ENCODE assay signal across 21 cellular contexts in genomic region chr15:85539491-85539890, GRCh38.
A peak's percentile ranks its signal among the peaks of the same experiment; 100 is the strongest.
DNase-seq lines count a peak whose midpoint lies in the region; ATAC-seq and TF ChIP-seq lines count a peak whose summit lies in the region.
"Had no signal": no experiment of that assay in that cellular context is flagged by ENCODE, and none has a peak within 500 bp of the region (broad histone marks: within the 10 kb centered on the region; RNA-seq: fewer than 3 reads in every experiment).

No MANE protein-coding gene starts in this region.

- H3K27me3 ChIP-seq in BLaER1 (no peaks in the 10 kb centered on the region), Caco-2 (replicated peaks; ENCODE audit: control insufficient read depth, insufficient read depth, low read length) (no peaks in the 10 kb centered on the region)
- no peaks in the 10 kb centered on the region for H3K27me3 ChIP-seq in CD4-positive, CD25-positive, alpha-beta regulatory T cell (ENCODE audit: control insufficient read depth, insufficient read depth, low read length)
- H3K27me3 ChIP-seq: Peyer's patch had no signal

- no peaks in the 10 kb centered on the region for H3K36me3 ChIP-seq in BLaER1
- H3K36me3 ChIP-seq in CD4-positive, CD25-positive, alpha-beta regulatory T cell (ENCODE audit: control insufficient read depth, insufficient read depth, low read length): peaks cover 19% of the 10 kb centered on the region
- peaks cover 48% of the 10 kb centered on the region for H3K36me3 ChIP-seq in OCI-LY7 (ENCODE audit: insufficient read depth, low read length)
- H3K36me3 ChIP-seq in Caco-2 (ENCODE audit: control insufficient read depth, insufficient read depth, low read length): no peaks in the 10 kb centered on the region
- H3K36me3 ChIP-seq: Peyer's patch had no signal

- H3K9me2 ChIP-seq in OCI-LY7 (ENCODE audit: insufficient read depth, low read length): no peaks in the 10 kb centered on the region

- H3K27ac ChIP-seq in BLaER1 (no peak overlapping the region), OCI-LY7 (ENCODE audit: low read depth, low read length, poor library complexity, severe bottlenecking) (peak overlapping the region; percentile 10)
- no peak overlapping the region for H3K27ac ChIP-seq in CD4-positive, CD25-positive, alpha-beta regulatory T cell (ENCODE audit: insufficient read depth, low read length, poor library complexity, severe bottlenecking)
- H3K27ac ChIP-seq: C4-2B, Peyer's patch had no signal

- H3K9me3 Mint-ChIP-seq in CD4-positive, CD25-positive, alpha-beta regulatory T cell: no peaks in the 10 kb centered on the region
- H3K9me3 Mint-ChIP-seq in Caco-2 (ENCODE audit: unreplicated experiment): no peaks in the 10 kb centered on the region
- H3K9me3 Mint-ChIP-seq: HFFc6; T-helper 1 cell treated with Interleukin-12 subunit alpha and Interleukin-12 subunit beta and Interleukin-4 antibody, amounts not matched to agents 30 μg/mL and 1 μg/mL, for 36 hours had no signal

- ATAC-seq in CD4-positive, CD25-positive, alpha-beta regulatory T cell (ENCODE audit: low read depth in 2 of 2): no peak
- ATAC-seq in left colon: peak; percentile 25
- no peak for ATAC-seq in HG03196 (IDR thresholded peaks at IDR 0.05; ENCODE audit: unreplicated experiment)
- no peak for ATAC-seq in GM18520 (IDR thresholded peaks at IDR 0.05; ENCODE audit: unreplicated experiment)
- ATAC-seq: SK-N-SH treated with all-trans-retinoic acid at 6 μM for 48 hours had no signal

- H3K27ac Mint-ChIP-seq in CD4-positive, CD25-positive, alpha-beta regulatory T cell: peak overlapping the region; percentile 27 to 91 (median 71)
- no peak overlapping the region for H3K27ac Mint-ChIP-seq in Caco-2 (ENCODE audit: unreplicated experiment)
- H3K27ac Mint-ChIP-seq: HFFc6; T-helper 1 cell treated with Interleukin-12 subunit alpha and Interleukin-12 subunit beta and Interleukin-4 antibody, amounts not matched to agents 30 μg/mL and 1 μg/mL, for 36 hours had no signal

- H4K20me1 ChIP-seq in BLaER1 (no peaks in the 10 kb centered on the region), OCI-LY7 (ENCODE audit: insufficient read depth, low read length) (peaks cover 19% of the 10 kb centered on the region; the same call in 1 of the 2 replicates)

- H3K9ac ChIP-seq in BLaER1: no peak overlapping the region

- no peak overlapping the region for H3K4me3 Mint-ChIP-seq in CD4-positive, CD25-positive, alpha-beta regulatory T cell
- no peak overlapping the region for H3K4me3 Mint-ChIP-seq in Caco-2 (ENCODE audit: unreplicated experiment)
- H3K4me3 Mint-ChIP-seq: HFFc6; T-helper 1 cell treated with Interleukin-12 subunit alpha and Interleukin-12 subunit beta and Interleukin-4 antibody, amounts not matched to agents 30 μg/mL and 1 μg/mL, for 36 hours had no signal

- CTCF ChIA-PET in OCI-LY7 (lab: Charles Lee; ENCODE audit: unreplicated experiment): no interaction called here
- CTCF ChIA-PET in Caco-2 (lab: Charles Lee): no interaction called here

- H3K4me1 Mint-ChIP-seq in CD4-positive, CD25-positive, alpha-beta regulatory T cell: peaks cover 40 to 76% (median 52%) of the 10 kb centered on the region in 4 donors
- H3K4me1 Mint-ChIP-seq in Caco-2 (ENCODE audit: low read depth, unreplicated experiment): peaks cover 26% of the 10 kb centered on the region

- H3K9me3 ChIP-seq in BLaER1 (no peaks in the 10 kb centered on the region), OCI-LY7 (ENCODE audit: low read length) (no peaks in the 10 kb centered on the region), Caco-2 (no peaks in the 10 kb centered on the region)
- no peaks in the 10 kb centered on the region for H3K9me3 ChIP-seq in CD4-positive, CD25-positive, alpha-beta regulatory T cell (ENCODE audit: control insufficient read depth in 2 of 2, low read length in 2 of 2)
- H3K9me3 ChIP-seq: Peyer's patch had no signal

- no peaks in the 10 kb centered on the region for H3K27me3 Mint-ChIP-seq in CD4-positive, CD25-positive, alpha-beta regulatory T cell
- H3K27me3 Mint-ChIP-seq in Caco-2 (ENCODE audit: insufficient read depth, unreplicated experiment): no peaks in the 10 kb centered on the region

- H3K4me1 ChIP-seq in BLaER1: peaks cover 93% of the 10 kb centered on the region
- peaks cover 15% of the 10 kb centered on the region for H3K4me1 ChIP-seq in CD4-positive, CD25-positive, alpha-beta regulatory T cell (ENCODE audit: control insufficient read depth, insufficient read depth, low read length, poor library complexity, severe bottlenecking)
- peaks cover 49% of the 10 kb centered on the region for H3K4me1 ChIP-seq in OCI-LY7 (ENCODE audit: insufficient read depth, low read length, poor library complexity, severe bottlenecking)
- H3K4me1 ChIP-seq in Caco-2: no peaks in the 10 kb centered on the region; the same call in none of the 2 replicates

- intact Hi-C loops in OCI-LY7 (cut with micrococcal nuclease; ENCODE audit: unreplicated experiment): no loop called here
- intact Hi-C loops in left colon (cut with DNase I, micrococcal nuclease): no loop called here
- intact Hi-C loops in Caco-2 (cut with micrococcal nuclease; ENCODE audit: unreplicated experiment): no loop called here

- BruUV-seq in OCI-LY7 (replicated peaks; lab: Mats Ljungman, UMichigan) (no TSS peak), Caco-2 (replicated peaks; lab: Mats Ljungman, UMichigan) (no TSS peak)

- POLR2A ChIA-PET in OCI-LY7 (lab: Charles Lee): interaction anchor here (0.6 to 1.0 kb wide), 3 partner anchors 11 to 161 kb away, joined by 3 read pairs; no protein-coding TSS in a partner anchor
- POLR2A ChIA-PET in Caco-2 (lab: Charles Lee): no interaction called here

- peak overlapping the region; percentile 6; the same call in 1 of the 2 replicates for H3K4me2 ChIP-seq in BLaER1
- H3K4me2 ChIP-seq in OCI-LY7 (ENCODE audit: low read length): peak overlapping the region; percentile 39

- no peak overlapping the region for H3K4me3 ChIP-seq in BLaER1
- no peak overlapping the region for H3K4me3 ChIP-seq in CD4-positive, CD25-positive, alpha-beta regulatory T cell (ENCODE audit: low read depth, low read length)
- H3K4me3 ChIP-seq in OCI-LY7 (ENCODE audit: low read depth, low read length, poor library complexity, severe bottlenecking): no peak overlapping the region
- H3K4me3 ChIP-seq in Caco-2 (ENCODE audit: low read depth, low read length): no peak overlapping the region
- H3K4me3 ChIP-seq: Peyer's patch had no signal

- no peak overlapping the region for H2AFZ ChIP-seq in OCI-LY7 (ENCODE audit: low read length)

- TF ChIP-seq CTCF in OCI-LY7 (conservative IDR thresholded peaks at IDR 0.05; ENCODE audit: low read length) (no peak), Caco-2 (IDR thresholded peaks at IDR 0.05; ENCODE audit: insufficient read depth in 1 of 2, low read depth in 1 of 2, low read length in 1 of 2, severe bottlenecking in 1 of 2, unreplicated experiment in 1 of 2) (no peak)

- peaks cover 43% of the 10 kb centered on the region for H3K79me2 ChIP-seq in OCI-LY7 (ENCODE audit: insufficient read depth, low read depth, low read length)

- peaks cover 32% of the 10 kb centered on the region for H3K36me3 Mint-ChIP-seq in CD4-positive, CD25-positive, alpha-beta regulatory T cell
- H3K36me3 Mint-ChIP-seq in Caco-2 (ENCODE audit: insufficient read depth, unreplicated experiment): peaks cover 9% of the 10 kb centered on the region

- DNase-seq in CD4-positive, CD25-positive, alpha-beta regulatory T cell: peak in 1 of 3 donors; percentile 15
- DNase-seq in OCI-LY7 (ENCODE audit: low spot score) (peak; percentile 56), left colon (no peak), NCI-H1930 (lab: John Stamatoyannopoulos, UW) (no peak), Caco-2 (no peak)
- DNase-seq: Calu3, DND-41, HFFc6, KBM-7, NCI-H1092 treated with DMSO at 0.1 percent for 48 hours, NCI-H187 treated with DMSO at 0.1 percent for 48 hours, NCI-H2171, NCI-H524, Peyer's patch, SHP77 had no signal
